ENCODE assay signal across 8 cellular contexts in genomic region chr5:5492087-5492933, GRCh38.
DNase-seq lines count a peak whose midpoint lies in the region; ATAC-seq and TF ChIP-seq lines count a peak whose summit lies in the region.

No MANE protein-coding gene starts in this region.

- H3K4me1 ChIP-seq in tibial artery, result peaks cover 3 to 26% (median 9%) of the 10 kb centered on the region in 4 donors

- in situ Hi-C loops in T47D (cut with HindIII; ENCODE audit: low pct_unique_long_range_greater_than_20kb, low sequenced_read_pairs), result no loop called here

- peak; percentile 69 for DNase-seq in DMS53 treated with DMSO at 0.1 percent for 48 hours (lab: John Stamatoyannopoulos, UW; ENCODE audit: unreplicated experiment)
- DNase-seq in MG63, result peak; percentile 32
- peak; percentile 72 for DNase-seq in RPMI8226
- peak; percentile 63 to 83 for DNase-seq in T47D (ENCODE audit: low read depth in 1 of 2, low spot score in 1 of 2)
- peak; percentile 67 for DNase-seq in kidney glomerular epithelial cell (lab: John Stamatoyannopoulos, UW)
- no peak for DNase-seq in tibial artery

- H3K36me3 ChIP-seq in MG63, result peaks cover 27% of the 10 kb centered on the region
- peaks cover 0 to 28% (median 5%) of the 10 kb centered on the region in 3 donors for H3K36me3 ChIP-seq in tibial artery

- ATAC-seq in GM21447 (IDR thresholded peaks at IDR 0.05; ENCODE audit: unreplicated experiment) (peak; percentile 58), GM19035 (IDR thresholded peaks at IDR 0.05; ENCODE audit: unreplicated experiment) (no peak)

- intact Hi-C loops in tibial artery (cut with DNase I; ENCODE audit: low total_unique reads), result loop anchor here (5.0 to 10.0 kb wide), 2 partner anchors 952 to 1090 kb away; partner anchors contain the start of gene UBE2QL1

- no peak overlapping the region for H3K27ac ChIP-seq in tibial artery

- H3K9me3 ChIP-seq in MG63 (no peaks in the 10 kb centered on the region), tibial artery (no peaks in the 10 kb centered on the region)

- no peak overlapping the region for H3K4me3 ChIP-seq in MG63
- no peak overlapping the region for H3K4me3 ChIP-seq in tibial artery

- TF ChIP-seq CTCF in tibial artery (IDR thresholded peaks at IDR 0.05), result peak; percentile 54 to 73

- H3K27me3 ChIP-seq in MG63 (0 out of 2 replicates have a peak, but pooled peaks cover 3% of the 10 kb centered on the region), tibial artery (no peaks in the 10 kb centered on the region)

Comparison
In these comparisons a context has a peak if more than half of its experiments do, and no peak if none do; other contexts are left out.
1. DNase-seq: peak in DMS53 treated with DMSO at 0.1 percent for 48 hours (single experiment), MG63 (single experiment), RPMI8226 (single experiment), T47D (2 of 2) and kidney glomerular epithelial cell (single experiment); none in tibial artery (0 of 2).